ENCODE assay signal across 12 cellular contexts in the genomic region with DNA sequence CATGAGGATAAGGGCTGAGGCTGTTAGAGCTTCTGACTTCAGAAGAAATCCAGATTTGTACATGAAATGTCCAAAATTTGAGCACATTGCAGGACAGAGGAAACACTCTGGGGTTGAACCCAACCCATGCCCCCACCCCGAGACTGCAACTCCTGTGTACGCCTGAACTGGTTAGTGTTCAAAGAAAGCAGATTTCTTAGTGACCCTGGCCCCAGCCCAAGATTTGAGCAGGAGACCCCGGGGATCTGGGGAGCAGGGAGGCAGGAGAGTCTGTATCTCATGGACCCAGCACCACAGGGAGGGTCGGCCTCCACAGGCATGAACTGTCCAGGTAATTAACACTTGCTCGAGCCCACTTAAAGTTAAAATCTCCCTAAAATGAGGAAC.
DNase-seq lines count a peak whose midpoint lies in the region; ATAC-seq and TF ChIP-seq lines count a peak whose summit lies in the region.
"Had no signal": no experiment of that assay in that cellular context is flagged by ENCODE, and none has a peak within 500 bp of the region (broad histone marks: within the 10 kb centered on the region; RNA-seq: fewer than 3 reads in every experiment).

No MANE protein-coding gene starts in this region.

- peaks cover 2% of the 10 kb centered on the region for H3K36me3 Mint-ChIP-seq in central memory CD8-positive, alpha-beta T cell (ENCODE audit: insufficient read depth)
- no peaks in the 10 kb centered on the region for H3K36me3 Mint-ChIP-seq in activated CD8-positive, alpha-beta T cell treated with anti-CD3 and anti-CD28 coated beads, Interleukin-2, amount 10 ng/mL, durations not matched to agents 7 days and 5 days (ENCODE audit: low read depth)

- CTCF ChIA-PET in activated CD8-positive, alpha-beta T cell treated with anti-CD3 and anti-CD28 coated beads, Interleukin-2, amount 10 ng/mL, durations not matched to agents 7 days and 5 days (lab: Charles Lee), result no interaction called here

- H3K4me2 ChIP-seq in Loucy (ENCODE audit: low read depth, low read length, poor library complexity, severe bottlenecking) (peak overlapping the region; percentile 97), mesenchymal stem cell (ENCODE audit: low read length, poor library complexity, severe bottlenecking) (no peak overlapping the region)

- H3K27ac ChIP-seq in mesenchymal stem cell (ENCODE audit: low read length, poor library complexity, severe bottlenecking) (no peak overlapping the region), stomach smooth muscle (ENCODE audit: low read length) (peak overlapping the region; percentile 92)

- peak overlapping the region in 1 of 2 experiments; percentile 2 for H3K4ac ChIP-seq in mesenchymal stem cell (ENCODE audit: low read depth in 1 of 2, low read length in 2 of 2)

- no peaks in the 10 kb centered on the region for H4K20me1 ChIP-seq in Loucy (ENCODE audit: insufficient read depth, low read length, poor library complexity, severe bottlenecking)

- no peak overlapping the region for H2BK120ac ChIP-seq in mesenchymal stem cell (ENCODE audit: low read depth, low read length)

- TF ChIP-seq CTCF in Loucy (conservative IDR thresholded peaks at IDR 0.05; ENCODE audit: low read length), result no peak

- H3K9me2 ChIP-seq in Loucy (replicated peaks; ENCODE audit: low read depth, low read length), result no peaks in the 10 kb centered on the region

- H3K36me3 ChIP-seq in Loucy (ENCODE audit: insufficient read depth, low read length) (no peaks in the 10 kb centered on the region), mesenchymal stem cell (ENCODE audit: control insufficient read depth in 1 of 2, insufficient read depth in 2 of 2, low read depth in 1 of 2, low read length in 2 of 2) (peaks cover 17 to 22% of the 10 kb centered on the region in 2 experiments), stomach smooth muscle (ENCODE audit: control insufficient read depth in 2 of 2, insufficient read depth in 2 of 2, low read length in 2 of 2) (no peaks in the 10 kb centered on the region)

- H2AFZ ChIP-seq in Loucy (ENCODE audit: low read length) (no peak overlapping the region), mesenchymal stem cell (ENCODE audit: low read depth, low read length) (no peak overlapping the region)

- H2BK12ac ChIP-seq in mesenchymal stem cell (ENCODE audit: low read length in 2 of 2), result no peak overlapping the region

- H3K9me3 Mint-ChIP-seq in central memory CD8-positive, alpha-beta T cell, result no peaks in the 10 kb centered on the region
- H3K9me3 Mint-ChIP-seq in activated CD8-positive, alpha-beta T cell treated with anti-CD3 and anti-CD28 coated beads, Interleukin-2, amount 10 ng/mL, durations not matched to agents 7 days and 5 days (ENCODE audit: insufficient read depth), result no peaks in the 10 kb centered on the region
- H3K9me3 Mint-ChIP-seq: activated T-helper 2 cell treated with anti-CD3 and anti-CD28 coated beads, Interferon-gamma antibody, Interleukin-2, Interleukin-4, amounts not matched to agents 10 μg/mL and 5 μg/mL and 100 μg/mL, durations not matched to agents 14 hours and 24 hours and 36 hours had no signal

- H3K27me3 Mint-ChIP-seq in central memory CD8-positive, alpha-beta T cell, result no peaks in the 10 kb centered on the region
- H3K27me3 Mint-ChIP-seq in activated CD8-positive, alpha-beta T cell treated with anti-CD3 and anti-CD28 coated beads, Interleukin-2, amount 10 ng/mL, durations not matched to agents 7 days and 5 days (ENCODE audit: low read depth), result peaks cover 7% of the 10 kb centered on the region

- H4K8ac ChIP-seq in mesenchymal stem cell (ENCODE audit: low read length), result no peak overlapping the region

- no peak overlapping the region for H3K18ac ChIP-seq in mesenchymal stem cell (ENCODE audit: low read depth in 1 of 2, low read length in 2 of 2)

- peak overlapping the region; percentile 12 for H2AK5ac ChIP-seq in mesenchymal stem cell (ENCODE audit: low read length, severe bottlenecking)

- ATAC-seq in central memory CD8-positive, alpha-beta T cell (replicated peaks; ENCODE audit: extremely low read depth, poor library complexity, severe bottlenecking), result no peak
- ATAC-seq in HG03565 (IDR thresholded peaks at IDR 0.05; ENCODE audit: unreplicated experiment), result no peak
- ATAC-seq in activated CD8-positive, alpha-beta T cell treated with anti-CD3 and anti-CD28 coated beads, Interleukin-2, amount 10 ng/mL, durations not matched to agents 7 days and 5 days, result no peak

- H3K23ac ChIP-seq in mesenchymal stem cell (ENCODE audit: low read length in 2 of 2), result no peak overlapping the region

- POLR2A ChIA-PET in activated CD8-positive, alpha-beta T cell treated with anti-CD3 and anti-CD28 coated beads, Interleukin-2, amount 10 ng/mL, durations not matched to agents 7 days and 5 days (lab: Charles Lee), result no interaction called here

- H3K9ac ChIP-seq in Loucy (ENCODE audit: low read depth, low read length, poor library complexity, severe bottlenecking) (peak overlapping the region; percentile 99), mesenchymal stem cell (ENCODE audit: low read length) (peak overlapping the region; percentile 95), stomach smooth muscle (ENCODE audit: low read length in 2 of 2) (peak overlapping the region; percentile 90 to 98)

- H2BK15ac ChIP-seq in mesenchymal stem cell (ENCODE audit: low read depth, poor library complexity, severe bottlenecking), result no peak overlapping the region

- no peak overlapping the region for H2BK5ac ChIP-seq in mesenchymal stem cell (ENCODE audit: low read depth, low read length, poor library complexity, severe bottlenecking)

- H3K9me3 ChIP-seq in Loucy (ENCODE audit: insufficient read depth, low read depth, low read length) (no peaks in the 10 kb centered on the region), mesenchymal stem cell (ENCODE audit: control insufficient read depth, low read length) (no peaks in the 10 kb centered on the region), stomach smooth muscle (ENCODE audit: control insufficient read depth in 2 of 2, low read length in 2 of 2) (no peaks in the 10 kb centered on the region)

- peaks cover 100% of the 10 kb centered on the region for H3K79me2 ChIP-seq in Loucy (ENCODE audit: insufficient read depth, low read length)

- no peak overlapping the region for H3K14ac ChIP-seq in mesenchymal stem cell (ENCODE audit: low read length in 2 of 2)

- peak overlapping the region; percentile 79 for H3K4me3 Mint-ChIP-seq in central memory CD8-positive, alpha-beta T cell
- H3K4me3 Mint-ChIP-seq in activated CD8-positive, alpha-beta T cell treated with anti-CD3 and anti-CD28 coated beads, Interleukin-2, amount 10 ng/mL, durations not matched to agents 7 days and 5 days, result no peak overlapping the region

- H3K4me1 Mint-ChIP-seq in central memory CD8-positive, alpha-beta T cell, result peaks cover 15% of the 10 kb centered on the region
- peaks cover 15% of the 10 kb centered on the region for H3K4me1 Mint-ChIP-seq in activated CD8-positive, alpha-beta T cell treated with anti-CD3 and anti-CD28 coated beads, Interleukin-2, amount 10 ng/mL, durations not matched to agents 7 days and 5 days (ENCODE audit: low read depth)

- H3K79me1 ChIP-seq in mesenchymal stem cell (replicated peaks; ENCODE audit: low read length, poor library complexity, severe bottlenecking), result peaks cover 39% of the 10 kb centered on the region

- H3K4me3 ChIP-seq in Loucy (ENCODE audit: low read length, poor library complexity, severe bottlenecking) (peak overlapping the region; percentile 95), mesenchymal stem cell (ENCODE audit: insufficient read depth in 1 of 2, low read depth in 1 of 2, low read length in 2 of 2) (peak overlapping the region in 1 of 2 experiments; percentile 89), stomach smooth muscle (ENCODE audit: low read length in 2 of 2) (peak overlapping the region; percentile 82 to 88)

- H3K4me1 ChIP-seq in Loucy (ENCODE audit: insufficient read depth, low read length, poor library complexity, severe bottlenecking), result peaks cover 71% of the 10 kb centered on the region
- peaks cover 31% of the 10 kb centered on the region for H3K4me1 ChIP-seq in mesenchymal stem cell (ENCODE audit: control insufficient read depth, insufficient read depth, low read depth, low read length)
- peaks cover 78% of the 10 kb centered on the region for H3K4me1 ChIP-seq in stomach smooth muscle (ENCODE audit: control insufficient read depth, insufficient read depth, low read length)

- DNase-seq in central memory CD8-positive, alpha-beta T cell (ENCODE audit: low spot score in 2 of 2), result no peak
- DNase-seq in mesenchymal stem cell (no peak), DMS153 (lab: John Stamatoyannopoulos, UW) (no peak)
- no peak for DNase-seq in effector CD8-positive, alpha-beta T cell (lab: John Stamatoyannopoulos, UW)
- DNase-seq in activated CD8-positive, alpha-beta T cell treated with anti-CD3 and anti-CD28 coated beads, Interleukin-2, amount 10 ng/mL, durations not matched to agents 7 days and 5 days, result no peak
- DNase-seq: DMS79, GOT3, MV-4-11 had no signal

- H4K91ac ChIP-seq in mesenchymal stem cell (ENCODE audit: low read length), result no peak overlapping the region

- WGBS in mesenchymal stem cell, result 95% methylated on average over 4 of the region's 5 CpGs

- no peak overlapping the region for H3K27ac Mint-ChIP-seq in central memory CD8-positive, alpha-beta T cell (ENCODE audit: low read depth)
- no peak overlapping the region for H3K27ac Mint-ChIP-seq in activated CD8-positive, alpha-beta T cell treated with anti-CD3 and anti-CD28 coated beads, Interleukin-2, amount 10 ng/mL, durations not matched to agents 7 days and 5 days
- H3K27ac Mint-ChIP-seq: activated T-helper 2 cell treated with anti-CD3 and anti-CD28 coated beads, Interferon-gamma antibody, Interleukin-2, Interleukin-4, amounts not matched to agents 10 μg/mL and 5 μg/mL and 100 μg/mL, durations not matched to agents 14 hours and 24 hours and 36 hours had no signal

- 0 out of 2 replicates have a peak, but pooled peaks cover 3% of the 10 kb centered on the region for H3F3A ChIP-seq in Loucy (ENCODE audit: low read depth)

- H3K27me3 ChIP-seq in Loucy (ENCODE audit: insufficient read depth, low read length, poor library complexity, severe bottlenecking) (no peaks in the 10 kb centered on the region), mesenchymal stem cell (ENCODE audit: control insufficient read depth in 1 of 2, insufficient read depth in 1 of 2, low read length in 2 of 2) (no peaks in the 10 kb centered on the region), stomach smooth muscle (ENCODE audit: control insufficient read depth in 1 of 2, insufficient read depth in 2 of 2, low read length in 2 of 2) (no peaks in the 10 kb centered on the region)
